ENCODE assay signal across 8 cellular contexts in genomic region chr20:50111120-50111828, GRCh38. TPM values are rescaled to one million over a fixed set of nuclear protein-coding genes. Genes with fewer than 3 reads are reported as not detected.
DNase-seq lines count a peak whose midpoint lies in the region; ATAC-seq and TF ChIP-seq lines count a peak whose summit lies in the region.

No MANE protein-coding gene starts in this region.

- TF ChIP-seq CTCF in BE2C (IDR thresholded peaks at IDR 0.05; ENCODE audit: low read depth, low read length) (no peak), MM.1S (IDR thresholded peaks at IDR 0.05; ENCODE audit: low read length) (no peak), lower lobe of right lung (IDR thresholded peaks at IDR 0.05) (no peak)

- H3K36me3 ChIP-seq in BE2C (peaks cover 14% of the 10 kb centered on the region), MM.1S (replicated peaks; ENCODE audit: insufficient read depth, low read length) (no peaks in the 10 kb centered on the region), lower lobe of right lung (peaks cover 5% of the 10 kb centered on the region)

- no peak overlapping the region for H2AFZ ChIP-seq in MM.1S (ENCODE audit: low read length)

- peaks cover 90% of the 10 kb centered on the region for H3K79me2 ChIP-seq in MM.1S (ENCODE audit: low read length)

- H3K27ac ChIP-seq in MM.1S (ENCODE audit: low read length) (peak overlapping the region; percentile 73; the same call in 1 of the 2 replicates), lower lobe of right lung (peak overlapping the region; percentile 94)

- intact Hi-C loops in lower lobe of right lung (cut with DNase I) = no loop called here

- H3K9me3 Mint-ChIP-seq in stimulated activated naive CD8-positive, alpha-beta T cell treated with anti-CD3 and anti-CD28 coated beads, Interleukin-15, amount 100 ng/mL, for 72 hours = no peaks in the 10 kb centered on the region

- no peaks in the 10 kb centered on the region for H3K9me2 ChIP-seq in MM.1S (replicated peaks; ENCODE audit: insufficient read depth, low read length)

- H3K27me3 ChIP-seq in BE2C (no peaks in the 10 kb centered on the region), MM.1S (replicated peaks; ENCODE audit: insufficient read depth, low read length) (no peaks in the 10 kb centered on the region), lower lobe of right lung (ENCODE audit: low read depth) (no peaks in the 10 kb centered on the region)

- peaks cover 95% of the 10 kb centered on the region for H3K4me1 Mint-ChIP-seq in stimulated activated naive CD8-positive, alpha-beta T cell treated with anti-CD3 and anti-CD28 coated beads, Interleukin-15, amount 100 ng/mL, for 72 hours

- H4K20me1 ChIP-seq in MM.1S (ENCODE audit: insufficient read depth, low read length) = peaks cover 29% of the 10 kb centered on the region

- H3K4me3 Mint-ChIP-seq in stimulated activated naive CD8-positive, alpha-beta T cell treated with anti-CD3 and anti-CD28 coated beads, Interleukin-15, amount 100 ng/mL, for 72 hours = peak overlapping the region; percentile 94 to 98

- peak overlapping the region; percentile 85 for H3K4me3 ChIP-seq in BE2C (ENCODE audit: low read depth, low read length)
- H3K4me3 ChIP-seq in MM.1S (ENCODE audit: low read length) = peak overlapping the region; percentile 93
- peak overlapping the region; percentile 93 for H3K4me3 ChIP-seq in lower lobe of right lung

- peak overlapping the region; percentile 89; the same call in 1 of the 2 replicates for H3K9ac ChIP-seq in MM.1S (ENCODE audit: low read length)

- DNase-seq in BE2C (peak; percentile 33), MM.1S (no peak), amniotic stem cell (lab: John Stamatoyannopoulos, UW) (peak; percentile 58), lower lobe of right lung (no peak), SHP77 (lab: John Stamatoyannopoulos, UW) (no peak)
- peak in 1 of 2 donors; percentile 49 for DNase-seq in stimulated activated naive CD8-positive, alpha-beta T cell treated with anti-CD3 and anti-CD28 coated beads, Interleukin-15, amount 100 ng/mL, for 72 hours

- no peaks in the 10 kb centered on the region for H3K27me3 Mint-ChIP-seq in stimulated activated naive CD8-positive, alpha-beta T cell treated with anti-CD3 and anti-CD28 coated beads, Interleukin-15, amount 100 ng/mL, for 72 hours

- H3F3A ChIP-seq in MM.1S (ENCODE audit: insufficient read depth, low read length) = peaks cover 37% of the 10 kb centered on the region

- peak overlapping the region; percentile 96 to 97 for H3K27ac Mint-ChIP-seq in stimulated activated naive CD8-positive, alpha-beta T cell treated with anti-CD3 and anti-CD28 coated beads, Interleukin-15, amount 100 ng/mL, for 72 hours

- ATAC-seq in lower lobe of right lung = no peak
- no peak for ATAC-seq in stimulated activated naive CD8-positive, alpha-beta T cell treated with anti-CD3 and anti-CD28 coated beads, Interleukin-15, amount 100 ng/mL, for 72 hours
- ATAC-seq in GM19324 (IDR thresholded peaks at IDR 0.05; ENCODE audit: low FRiP score, unreplicated experiment) = no peak
- no peak for ATAC-seq in GM18867 (IDR thresholded peaks at IDR 0.05; ENCODE audit: unreplicated experiment)

- H3K9me3 ChIP-seq in BE2C = no peaks in the 10 kb centered on the region
- no peaks in the 10 kb centered on the region for H3K9me3 ChIP-seq in MM.1S (replicated peaks; ENCODE audit: insufficient read depth, low read length)
- H3K9me3 ChIP-seq in lower lobe of right lung = no peaks in the 10 kb centered on the region

- peak overlapping the region; percentile 88 for H3K4me2 ChIP-seq in MM.1S (ENCODE audit: low read depth, low read length)

- H3K4me1 ChIP-seq in BE2C (peaks cover 6% of the 10 kb centered on the region; the same call in 1 of the 2 replicates), MM.1S (ENCODE audit: low read length) (peaks cover 43% of the 10 kb centered on the region), lower lobe of right lung (peaks cover 80% of the 10 kb centered on the region)

RNA-seq across cellular contexts. Expression of gene UBE2V1, which starts 1.7 kb away (rescaled TPM):
- 88.4 TPM for polyA plus RNA-seq in BE2C (2012; ENCODE audit: insufficient read depth, insufficient read length, low read depth)
- 83.4 TPM for total RNA-seq in lower lobe of right lung

RNA-seq across cellular contexts. Expression of gene PEDS1, which starts 42.2 kb away (rescaled TPM):
- polyA plus RNA-seq in BE2C (2012; ENCODE audit: insufficient read depth, insufficient read length, low read depth) = 81.0 TPM
- 27.8 TPM for total RNA-seq in lower lobe of right lung

Comparison
In these comparisons a context has a peak if more than half of its experiments do, and no peak if none do; other contexts are left out.
1. DNase-seq: peak in BE2C (single experiment) and amniotic stem cell (single experiment); none in MM.1S (single experiment), lower lobe of right lung (single experiment) and SHP77 (0 of 2).
2. Peak in every context shown above with its lines, with median percentiles within 50 percentile points of each other: H3K4me3 ChIP-seq.